Comparison of ENCODE assay signal across 8 cellular contexts in the genomic region with DNA sequence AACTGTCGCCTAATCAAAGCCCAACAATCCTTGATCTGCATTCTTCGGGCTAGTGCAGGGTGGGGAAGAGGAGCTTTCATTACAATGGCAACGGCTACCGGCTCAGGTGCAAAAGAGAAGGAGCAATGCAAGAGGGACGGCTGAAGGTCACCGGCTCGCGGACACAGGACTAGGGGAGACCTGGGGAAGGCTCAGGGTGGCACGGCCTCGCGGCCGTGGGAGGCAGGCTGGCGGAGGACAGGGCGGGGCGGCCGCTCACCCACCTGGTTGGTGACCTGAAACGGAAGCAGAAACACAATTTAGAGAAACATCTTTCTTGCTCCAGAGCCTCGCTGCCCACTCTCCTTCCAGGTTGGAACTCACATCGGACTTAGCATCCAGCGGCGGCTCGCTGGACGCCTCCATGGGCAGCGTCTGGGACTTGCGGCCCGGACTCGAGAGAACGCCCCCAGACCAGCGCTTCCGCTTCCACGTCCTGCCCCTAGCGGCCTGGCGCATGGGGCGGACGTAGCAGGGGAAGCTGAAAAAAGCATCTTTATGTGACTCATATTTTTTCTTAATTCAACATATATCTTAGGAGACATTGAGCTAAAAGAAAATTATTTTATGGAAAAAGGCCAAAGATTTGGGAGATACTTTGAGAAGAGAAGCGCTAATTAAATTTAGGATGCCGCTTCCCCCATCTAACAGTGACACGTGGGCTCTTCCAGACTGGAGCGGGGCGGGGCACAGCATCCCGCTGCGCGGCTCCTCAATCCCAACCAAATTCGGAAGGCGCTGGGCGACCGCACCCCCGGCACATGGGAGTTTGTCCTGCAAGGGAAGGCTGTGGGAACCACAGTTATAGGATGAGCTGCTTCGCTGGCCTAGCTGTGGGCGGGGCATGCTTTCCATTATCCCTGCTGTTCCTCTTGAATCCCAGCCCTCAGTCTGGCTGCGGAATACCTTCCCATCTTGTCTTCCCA. TPM values are rescaled to one million over a fixed set of nuclear protein-coding genes. Genes with fewer than 3 reads are reported as not detected.
DNase-seq lines count a peak whose midpoint lies in the region; ATAC-seq, FAIRE-seq and TF ChIP-seq lines count a peak whose summit lies in the region.

A gene (minus strand): TSS at position 441 of the 965 bp plus-strand sequence. CDS start 36 bp downstream, at position 405.

- peak; percentile 91 for DNase-seq in CD1c-positive myeloid dendritic cell (ENCODE audit: extremely low spot score)
- peak; percentile 98 for DNase-seq in NCI-H526 treated with DMSO at 0.1 percent for 48 hours (lab: John Stamatoyannopoulos, UW)
- peak; percentile 46 to 55 for DNase-seq in activated CD4-positive, alpha-beta T cell treated with anti-CD3 and anti-CD28 coated beads, Interleukin-2, amount 50 U/mL, for 24 hours (ENCODE audit: low read depth in 1 of 2, low spot score in 1 of 2)
- DNase-seq in dermis microvascular lymphatic vessel endothelial cell (ENCODE audit: low read depth in 2 of 2) = peak; percentile 53 to 79
- peak; percentile 72 for DNase-seq in HepG2 (ENCODE audit: low spot score)
- peak; percentile 75 for DNase-seq in stimulated activated CD4-positive, alpha-beta T cell treated with anti-CD3 and anti-CD28 coated beads, Interleukin-4, amount 100 ng/mL, for 24 hours

- no peaks in the 10 kb centered on the region for H4K20me1 ChIP-seq in HepG2 (ENCODE audit: insufficient read depth, low read length)

- TF ChIP-seq EP300 in HepG2 (IDR thresholded peaks at IDR 0.05; ENCODE audit: low read depth in 2 of 2, low read length in 2 of 2) = no peak
- peak; percentile 42; the same call in 1 of the 2 replicates for TF ChIP-seq EP300 in HepG2 (CRISPR knock-in tag; IDR thresholded peaks at IDR 0.05; ENCODE audit: borderline replicate concordance)

- H3K4me3 ChIP-seq in HepG2 (replicated peaks in 1 of 3; ENCODE audit: insufficient read depth in 1 of 3, low read depth in 2 of 3, low read length in 3 of 3) = peak within 1 kb of the TSS; percentile 71 to 91 (median 85)

- POLR2A ChIA-PET in HepG2 (lab: Yijun Ruan, JAX) = interaction anchor here (0.8 to 1.3 kb wide), 3 partner anchors 12 to 97 kb away, joined by 3 to 6 read pairs (median 4); a partner anchor contains a TSS

- H3K4me1 ChIP-seq in HepG2 (ENCODE audit: insufficient read depth, low read length) = peaks cover 37% of the 10 kb centered on the region

- WGBS in HepG2 (ENCODE audit: low lambda C conversion rate) = under 1% methylated on average over 37 of the region's 51 CpGs

- intact Hi-C loops in HepG2 (cut with micrococcal nuclease; ENCODE audit: unreplicated experiment) = loop anchor here (2.0 kb wide), 1 partner anchor 55 kb away; a partner anchor contains a TSS

- H3K27ac ChIP-seq in HepG2 (ENCODE audit: extremely low read length, insufficient read depth, low read length) = peak within 1 kb of the TSS; percentile 63

- H3K9me3 ChIP-seq in HepG2 (ENCODE audit: low read length) = no peaks in the 10 kb centered on the region

- TF ChIP-seq POLR2A in HepG2 (IDR thresholded peaks at IDR 0.05; ENCODE audit: insufficient read depth in 1 of 2, low read depth in 2 of 2, low read length in 2 of 2) = peak; percentile 89 to 95

- peaks cover 17% of the 10 kb centered on the region for H3K79me2 ChIP-seq in HepG2 (ENCODE audit: insufficient read depth, low read length)

- H3K9ac ChIP-seq in HepG2 (ENCODE audit: insufficient read depth, low read depth, low read length) = peak within 1 kb of the TSS; percentile 74

- CTCF ChIA-PET in HepG2 (lab: Yijun Ruan, JAX; ENCODE audit: low intra/inter-chr PET ratio, low total read pairs) = no interaction called here

- ATAC-seq in GM19324 (IDR thresholded peaks at IDR 0.05; ENCODE audit: low FRiP score, unreplicated experiment) (peak; percentile 99), HG03460 (IDR thresholded peaks at IDR 0.05; ENCODE audit: unreplicated experiment) (peak; percentile 97), HepG2 (peak; percentile 98)

- FAIRE-seq in HepG2 (lab: Jason Lieb, UNC) = peak; percentile 37

- no peak for TF ChIP-seq CTCF in HepG2 (CRISPR knock-in tag; IDR thresholded peaks at IDR 0.05)

- no peaks in the 10 kb centered on the region for H3K27me3 ChIP-seq in HepG2 (ENCODE audit: control insufficient read depth in 1 of 2, insufficient read depth in 2 of 2, low read length in 2 of 2)

- TF ChIP-seq RAD21 in HepG2 (CRISPR knock-in tag; IDR thresholded peaks at IDR 0.05) = no peak; the same call in 1 of the 2 replicates

- H3K36me3 ChIP-seq in HepG2 (replicated peaks in 1 of 2; ENCODE audit: control insufficient read depth in 1 of 2, insufficient read depth in 2 of 2, low read length in 2 of 2) = 0 out of 5 replicates have a peak, but pooled peaks cover 0 to 7% of the 10 kb centered on the region in 2 experiments

- H3K4me2 ChIP-seq in HepG2 (ENCODE audit: low read depth, low read length) = peak within 1 kb of the TSS; percentile 82

- in situ Hi-C loops in HepG2 (cut with HindIII; ENCODE audit: extremely low pct_ligation_motif_present, low pct_unique_long_range_greater_than_20kb) = no loop called here

- peak within 1 kb of the TSS; percentile 96 for H2AFZ ChIP-seq in HepG2 (ENCODE audit: low read length)

- TSS peak; percentile 72 for BruUV-seq in HepG2 (replicated peaks; lab: Mats Ljungman, UMichigan)

TF ChIP-seq in HepG2, 621 proteins besides CTCF, POLR2A, EP300 and RAD21 (continues in another document):
- TF ChIP-seq, protein P1, sequence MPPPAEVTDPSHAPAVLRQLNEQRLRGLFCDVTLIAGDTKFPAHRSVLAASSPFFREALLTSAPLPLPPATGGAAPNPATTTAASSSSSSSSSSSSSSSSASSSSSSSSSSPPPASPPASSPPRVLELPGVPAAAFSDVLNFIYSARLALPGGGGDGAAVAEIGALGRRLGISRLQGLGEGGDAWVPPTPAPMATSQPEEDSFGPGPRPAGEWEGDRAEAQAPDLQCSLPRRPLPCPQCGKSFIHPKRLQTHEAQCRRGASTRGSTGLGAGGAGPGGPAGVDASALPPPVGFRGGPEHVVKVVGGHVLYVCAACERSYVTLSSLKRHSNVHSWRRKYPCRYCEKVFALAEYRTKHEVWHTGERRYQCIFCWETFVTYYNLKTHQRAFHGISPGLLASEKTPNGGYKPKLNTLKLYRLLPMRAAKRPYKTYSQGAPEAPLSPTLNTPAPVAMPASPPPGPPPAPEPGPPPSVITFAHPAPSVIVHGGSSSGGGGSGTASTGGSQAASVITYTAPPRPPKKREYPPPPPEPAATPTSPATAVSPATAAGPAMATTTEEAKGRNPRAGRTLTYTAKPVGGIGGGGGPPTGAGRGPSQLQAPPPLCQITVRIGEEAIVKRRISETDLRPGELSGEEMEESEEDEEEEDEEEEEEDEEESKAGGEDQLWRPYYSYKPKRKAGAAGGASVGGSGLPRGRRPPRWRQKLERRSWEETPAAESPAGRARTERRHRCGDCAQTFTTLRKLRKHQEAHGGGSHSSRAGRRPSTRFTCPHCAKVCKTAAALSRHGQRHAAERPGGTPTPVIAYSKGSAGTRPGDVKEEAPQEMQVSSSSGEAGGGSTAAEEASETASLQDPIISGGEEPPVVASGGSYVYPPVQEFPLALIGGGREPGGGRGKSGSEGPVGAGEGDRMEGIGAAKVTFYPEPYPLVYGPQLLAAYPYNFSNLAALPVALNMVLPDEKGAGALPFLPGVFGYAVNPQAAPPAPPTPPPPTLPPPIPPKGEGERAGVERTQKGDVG (CRISPR knock-in tag; IDR thresholded peaks at IDR 0.05; ENCODE audit: borderline replicate concordance) = no peak
- TF ChIP-seq, protein P2, sequence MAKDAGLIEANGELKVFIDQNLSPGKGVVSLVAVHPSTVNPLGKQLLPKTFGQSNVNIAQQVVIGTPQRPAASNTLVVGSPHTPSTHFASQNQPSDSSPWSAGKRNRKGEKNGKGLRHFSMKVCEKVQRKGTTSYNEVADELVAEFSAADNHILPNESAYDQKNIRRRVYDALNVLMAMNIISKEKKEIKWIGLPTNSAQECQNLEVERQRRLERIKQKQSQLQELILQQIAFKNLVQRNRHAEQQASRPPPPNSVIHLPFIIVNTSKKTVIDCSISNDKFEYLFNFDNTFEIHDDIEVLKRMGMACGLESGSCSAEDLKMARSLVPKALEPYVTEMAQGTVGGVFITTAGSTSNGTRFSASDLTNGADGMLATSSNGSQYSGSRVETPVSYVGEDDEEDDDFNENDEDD (CRISPR knock-in tag; IDR thresholded peaks at IDR 0.05; ENCODE audit: borderline replicate concordance) = peak; percentile 63
- TF ChIP-seq ZNF317 (CRISPR knock-in tag; IDR thresholded peaks at IDR 0.05) = 0 out of 2 replicates have a peak, but pooled peaks have one; percentile 17

RNA-seq across cellular contexts. Expression of the gene that starts here (rescaled TPM):
- 38.9 and 45.7 TPM in 2 replicates for total RNA-seq in dermis microvascular lymphatic vessel endothelial cell
- 97.0 and 110 TPM in 2 replicates for total RNA-seq in HepG2 (2016; rRNA removed; fragmentation: Illumina TruSeq; extraction: Trizol)
- 189 and 199 TPM in 2 replicates for total RNA-seq in HepG2 (2016; cell fraction: cytosol; rRNA removed; fragmentation: Illumina TruSeq; extraction: Trizol; ENCODE audit: low read depth)
- 92.2 and 119 TPM in 2 replicates for total RNA-seq in HepG2 (2016; cell fraction: insoluble cytoplasmic fraction; rRNA removed; fragmentation: Illumina TruSeq; extraction: Trizol)
- total RNA-seq in HepG2 (2016; cell fraction: membrane; rRNA removed; fragmentation: Illumina TruSeq; extraction: Trizol) = 218 and 223 TPM in 2 replicates
- total RNA-seq in HepG2 (2016; cell fraction: nucleus; rRNA removed; fragmentation: Illumina TruSeq; extraction: Trizol) = 34.9 and 44.4 TPM in 2 replicates
- polyA plus RNA-seq in HepG2 (2011; rRNA removed) = 163 and 164 TPM in 2 replicates
- 22.4 and 31.7 TPM in 2 replicates for polyA plus RNA-seq in HepG2 (2011; cell fraction: cytosol; rRNA removed)
- polyA plus RNA-seq in HepG2 (2011; cell fraction: nucleus; rRNA removed) = 6.4 and 12.7 TPM in 2 replicates
- polyA plus RNA-seq in HepG2 (2012) = 161 TPM in 2 replicates
- polyA plus RNA-seq in HepG2 (2016; cell fraction: cytosol; fragmentation: Illumina TruSeq; extraction: Trizol; ENCODE audit: low read depth) = 256 and 272 TPM in 2 replicates
- 122 and 128 TPM in 2 replicates for polyA plus RNA-seq in HepG2 (2016; cell fraction: insoluble cytoplasmic fraction; fragmentation: Illumina TruSeq; extraction: Trizol; ENCODE audit: low read depth)
- polyA plus RNA-seq in HepG2 (2016; cell fraction: membrane; fragmentation: Illumina TruSeq; extraction: Trizol; ENCODE audit: low read depth) = 231 and 243 TPM in 2 replicates
- polyA plus RNA-seq in HepG2 (2016; cell fraction: nucleus; fragmentation: Illumina TruSeq; extraction: Trizol; ENCODE audit: insufficient read depth, low read depth) = 58.8 and 75.2 TPM in 2 replicates
- 19.3 and 31.6 TPM in 2 replicates for polyA minus RNA-seq in HepG2 (2011; rRNA and poly(A)+ RNA removed; ENCODE audit: low replicate concordance)
- 7.7 and 9.1 TPM in 2 replicates for polyA minus RNA-seq in HepG2 (2011; cell fraction: cytosol; rRNA and poly(A)+ RNA removed)
- polyA minus RNA-seq in HepG2 (2011; cell fraction: nucleus; rRNA and poly(A)+ RNA removed) = 8.2 and 11.2 TPM in 2 replicates

Comparison
In these comparisons a context has a peak if more than half of its experiments do, and no peak if none do; other contexts are left out.
1. Peak in every context shown above with its lines: DNase-seq, ATAC-seq, H3K4me3 ChIP-seq and H3K27ac ChIP-seq.